In the genomic region with DNA sequence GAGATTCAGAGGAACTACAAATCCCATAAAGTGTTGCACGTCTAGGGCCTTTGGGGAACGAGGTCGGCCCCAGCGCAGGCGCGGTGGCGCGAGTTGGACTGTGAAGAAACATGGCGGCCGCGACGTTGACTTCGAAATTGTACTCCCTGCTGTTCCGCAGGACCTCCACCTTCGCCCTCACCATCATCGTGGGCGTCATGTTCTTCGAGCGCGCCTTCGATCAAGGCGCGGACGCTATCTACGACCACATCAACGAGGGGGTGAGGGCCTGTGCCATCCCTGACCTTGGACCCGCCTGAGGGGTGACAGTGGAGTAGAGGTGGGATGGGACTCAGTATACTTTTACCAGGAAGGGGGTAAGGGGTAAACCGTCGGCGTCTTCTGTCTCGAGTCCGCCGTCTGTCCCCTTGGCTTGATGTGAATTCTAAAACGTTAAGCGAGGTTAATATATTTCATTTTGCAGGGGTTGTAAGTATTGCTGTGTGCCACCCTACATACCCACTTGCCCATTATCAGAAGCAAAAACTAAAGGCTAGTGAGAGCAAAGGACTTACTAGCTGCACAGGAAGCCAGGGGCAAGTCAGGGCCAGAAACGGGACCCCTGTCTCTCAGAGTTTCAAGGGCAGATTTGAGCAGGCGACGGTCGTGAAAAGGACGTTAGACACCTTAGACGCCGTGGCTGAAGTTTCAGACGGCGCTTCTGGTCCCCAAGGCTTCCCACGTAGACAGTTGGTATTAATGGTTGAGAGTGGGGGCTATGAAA, we compare ENCODE assay signal across 8 cellular contexts. TPM values are rescaled to one million over a fixed set of nuclear protein-coding genes. Genes with fewer than 3 reads are reported as not detected.
DNase-seq lines count a peak whose midpoint lies in the region; ATAC-seq, FAIRE-seq and TF ChIP-seq lines count a peak whose summit lies in the region.

Gene UQCR10 (plus strand): TSS at position 81 of the 763 bp plus-strand sequence. CDS start 30 bp downstream, at position 111.

- DNase-seq in BE2C: peak; percentile 95
- peak; percentile 87 for DNase-seq in GM19239 (ENCODE audit: insufficient read length, low spot score)
- peak; percentile 87 for DNase-seq in NCI-H748 (lab: John Stamatoyannopoulos, UW; ENCODE audit: unreplicated experiment)
- DNase-seq in activated CD4-positive, alpha-beta T cell treated with anti-CD3 and anti-CD28 coated beads, Interleukin-2, amount 50 U/mL, for 48 hours: peak; percentile 92 to 93
- DNase-seq in lower leg skin (ENCODE audit: low spot score in 2 of 2): peak; percentile 89 to 98
- peak; percentile 91 to 92 for DNase-seq in stimulated activated CD4-positive, alpha-beta T cell treated with anti-CD3 and anti-CD28 coated beads, Interleukin-4, amount 100 ng/mL, for 4 hours

- peak within 1 kb of the TSS; percentile 91 to 97 for H3K9ac ChIP-seq in duodenal mucosa (ENCODE audit: low read depth in 1 of 2, low read length in 2 of 2)

- peaks cover 33% of the 10 kb centered on the region for H3K36me3 ChIP-seq in BE2C
- peaks cover 5 to 22% of the 10 kb centered on the region in 2 donors for H3K36me3 ChIP-seq in duodenal mucosa (ENCODE audit: control insufficient read depth in 1 of 2, insufficient read depth in 2 of 2, low read length in 2 of 2)

- 1% methylated on average over 45 of the region's 45 CpGs for WGBS in lower leg skin, 2 donors

- H3K9me3 ChIP-seq in BE2C (no peaks in the 10 kb centered on the region), duodenal mucosa (ENCODE audit: control insufficient read depth in 1 of 2, low read length in 2 of 2) (no peaks in the 10 kb centered on the region)

- peak; percentile 48 for ATAC-seq in HG03442 (IDR thresholded peaks at IDR 0.05; ENCODE audit: unreplicated experiment)

- H3K27ac ChIP-seq in duodenal mucosa (ENCODE audit: low read depth, low read length): peak within 1 kb of the TSS; percentile 84

- TF ChIP-seq POLR2A in lower leg skin (IDR thresholded peaks at IDR 0.05): no peak

- H3K4me1 ChIP-seq in BE2C (no peaks in the 10 kb centered on the region), duodenal mucosa (ENCODE audit: control insufficient read depth in 1 of 2, insufficient read depth in 2 of 2, low read length in 2 of 2) (peaks cover 21 to 23% of the 10 kb centered on the region in 2 donors)

- TF ChIP-seq CTCF in BE2C (IDR thresholded peaks at IDR 0.05; ENCODE audit: low read depth, low read length) (no peak), lower leg skin (IDR thresholded peaks at IDR 0.05) (no peak)

- H3K4me3 ChIP-seq in BE2C (ENCODE audit: low read depth, low read length) (peak within 1 kb of the TSS; percentile 96), duodenal mucosa (ENCODE audit: low read depth in 1 of 2, low read length in 2 of 2) (peak within 1 kb of the TSS; percentile 84 to 96), lower leg skin (ENCODE audit: low read depth, poor library complexity, severe bottlenecking) (peak within 1 kb of the TSS; percentile 82)

- intact Hi-C loops in lower leg skin (cut with DNase I; ENCODE audit: low total_unique reads): no loop called here

- H3K27me3 ChIP-seq in BE2C: no peaks in the 10 kb centered on the region
- H3K27me3 ChIP-seq in duodenal mucosa (ENCODE audit: control insufficient read depth in 1 of 2, insufficient read depth in 2 of 2, low read length in 2 of 2): no peaks in the 10 kb centered on the region

- FAIRE-seq in GM19239 (lab: Jason Lieb, UNC): no peak

RNA-seq across cellular contexts. Expression of gene UQCR10, which starts in this region (rescaled TPM):
- polyA plus RNA-seq in BE2C (2012; ENCODE audit: insufficient read depth, insufficient read length, low read depth): 801 TPM
- total RNA-seq in lower leg skin: 10 to 100 TPM; 23.1 to 65.8 (median 44.3) TPM

Comparison
In these comparisons a context has a peak if more than half of its experiments do, and no peak if none do; other contexts are left out.
1. Peak in every context shown above with its lines: DNase-seq, ATAC-seq, H3K4me3 ChIP-seq and H3K27ac ChIP-seq.